8 cellular contexts compared by ENCODE assay signal in genomic region chr16:21501869-21502667, GRCh38.
DNase-seq lines count a peak whose midpoint lies in the region; ATAC-seq and TF ChIP-seq lines count a peak whose summit lies in the region.

No MANE protein-coding gene starts in this region.

- H3K36me3 ChIP-seq in DOHH2 (ENCODE audit: control insufficient read depth, low read length) (peaks cover 9% of the 10 kb centered on the region; the same call in 1 of the 2 replicates), neural cell (ENCODE audit: insufficient read depth, low read length) (no peaks in the 10 kb centered on the region)

- TF ChIP-seq CTCF in DOHH2 (IDR thresholded peaks at IDR 0.05; ENCODE audit: low read depth, low read length, poor library complexity, severe bottlenecking), result no peak
- no peak for TF ChIP-seq CTCF in RWPE1 (conservative IDR thresholded peaks at IDR 0.05; ENCODE audit: low read depth)
- no peak for TF ChIP-seq CTCF in foreskin fibroblast (IDR thresholded peaks at IDR 0.05; ENCODE audit: low read depth, low read length)
- no peak for TF ChIP-seq CTCF in neural cell (IDR thresholded peaks at IDR 0.05; ENCODE audit: poor library complexity, severe bottlenecking)

- peak overlapping the region; percentile 83 for H3K4me3 Mint-ChIP-seq in stimulated activated naive CD8-positive, alpha-beta T cell treated with anti-CD3 and anti-CD28 coated beads, Interleukin-15, Interleukin-2, amounts not matched to agents 100 ng/mL and 50 ng/mL, for 24 hours

- H3K9me3 ChIP-seq in DOHH2 (ENCODE audit: control insufficient read depth, insufficient read depth, low read length) (no peaks in the 10 kb centered on the region), neural cell (ENCODE audit: low read length) (no peaks in the 10 kb centered on the region)

- H3F3A ChIP-seq in DOHH2 (ENCODE audit: control insufficient read depth, insufficient read depth) (peaks cover 16% of the 10 kb centered on the region), neural cell (ENCODE audit: insufficient read depth, low read length, poor library complexity, severe bottlenecking) (no peaks in the 10 kb centered on the region)

- peaks cover 65% of the 10 kb centered on the region for H3K79me2 ChIP-seq in DOHH2 (ENCODE audit: control insufficient read depth, low read length)
- no peaks in the 10 kb centered on the region for H3K79me2 ChIP-seq in neural cell (replicated peaks; ENCODE audit: insufficient read depth, low read length)

- TF ChIP-seq EP300 in neural cell (conservative IDR thresholded peaks at IDR 0.05; ENCODE audit: poor library complexity, severe bottlenecking), result no peak

- peak overlapping the region; percentile 76 for H2AFZ ChIP-seq in neural cell (ENCODE audit: low read depth, low read length)

- peak overlapping the region; percentile 85 for H3K27ac Mint-ChIP-seq in stimulated activated naive CD8-positive, alpha-beta T cell treated with anti-CD3 and anti-CD28 coated beads, Interleukin-15, Interleukin-2, amounts not matched to agents 100 ng/mL and 50 ng/mL, for 24 hours

- peaks cover 33% of the 10 kb centered on the region for H3K4me1 ChIP-seq in DOHH2 (ENCODE audit: control insufficient read depth, low read length)

- H3K4me3 ChIP-seq in DOHH2 (ENCODE audit: low read length), result peak overlapping the region; percentile 74
- peak overlapping the region; percentile 62 for H3K4me3 ChIP-seq in Jurkat, Clone E6-1 (ENCODE audit: low read length)
- peak overlapping the region; percentile 66 to 69 for H3K4me3 ChIP-seq in foreskin fibroblast (ENCODE audit: low read depth in 1 of 2, low read length in 2 of 2)
- H3K4me3 ChIP-seq in neural cell (ENCODE audit: low read length), result peak overlapping the region; percentile 74

- H3K9me3 Mint-ChIP-seq in stimulated activated naive CD8-positive, alpha-beta T cell treated with anti-CD3 and anti-CD28 coated beads, Interleukin-15, Interleukin-2, amounts not matched to agents 100 ng/mL and 50 ng/mL, for 24 hours, result no peaks in the 10 kb centered on the region

- POLR2A ChIA-PET in RWPE1 (lab: Yijun Ruan, JAX; ENCODE audit: low non-redundant PET), result no interaction called here

- DNase-seq in Jurkat, Clone E6-1 (ENCODE audit: low read depth, low spot score), result peak; percentile 80
- DNase-seq in RWPE1 (ENCODE audit: low spot score), result peak; percentile 99
- peak; percentile 89 for DNase-seq in activated gamma-delta T cell treated with Interleukin-2 at 50 U/mL for 16 hours
- peak; percentile 88 to 96 for DNase-seq in foreskin fibroblast

- no peak for TF ChIP-seq RAD21 in neural cell (conservative IDR thresholded peaks at IDR 0.05)

- H3K4me2 ChIP-seq in DOHH2 (ENCODE audit: low read length) (peak overlapping the region; percentile 76), neural cell (ENCODE audit: low read length) (no peak overlapping the region)

- H3K27me3 ChIP-seq in DOHH2 (ENCODE audit: control insufficient read depth, low read length), result no peaks in the 10 kb centered on the region
- H3K27me3 ChIP-seq in neural cell (ENCODE audit: insufficient read depth, low read depth, low read length), result no peaks in the 10 kb centered on the region

- H3K36me3 Mint-ChIP-seq in stimulated activated naive CD8-positive, alpha-beta T cell treated with anti-CD3 and anti-CD28 coated beads, Interleukin-15, Interleukin-2, amounts not matched to agents 100 ng/mL and 50 ng/mL, for 24 hours (ENCODE audit: low read depth), result peaks cover 8% of the 10 kb centered on the region

- H3K9me2 ChIP-seq in DOHH2 (replicated peaks; ENCODE audit: control insufficient read depth, low read length) (no peaks in the 10 kb centered on the region), neural cell (ENCODE audit: insufficient read depth, low read length) (no peaks in the 10 kb centered on the region)

- H3K27ac ChIP-seq in DOHH2 (ENCODE audit: low read depth, low read length) (peak overlapping the region; percentile 79), RWPE1 (peak overlapping the region; percentile 98), neural cell (ENCODE audit: low read length) (peak overlapping the region; percentile 77)

- peaks cover 31% of the 10 kb centered on the region for H3K4me1 Mint-ChIP-seq in stimulated activated naive CD8-positive, alpha-beta T cell treated with anti-CD3 and anti-CD28 coated beads, Interleukin-15, Interleukin-2, amounts not matched to agents 100 ng/mL and 50 ng/mL, for 24 hours (ENCODE audit: low read depth)

- CTCF ChIA-PET in RWPE1 (lab: Yijun Ruan, JAX), result no interaction called here

- peak overlapping the region; percentile 78 for H3K9ac ChIP-seq in neural cell (ENCODE audit: low read length)

- H3K27me3 Mint-ChIP-seq in stimulated activated naive CD8-positive, alpha-beta T cell treated with anti-CD3 and anti-CD28 coated beads, Interleukin-15, Interleukin-2, amounts not matched to agents 100 ng/mL and 50 ng/mL, for 24 hours, result no peaks in the 10 kb centered on the region

- peak; percentile 58 for ATAC-seq in GM21717 (IDR thresholded peaks at IDR 0.05; ENCODE audit: unreplicated experiment)

- H4K20me1 ChIP-seq in DOHH2 (ENCODE audit: control insufficient read depth, insufficient read depth, low read depth, low read length) (no peaks in the 10 kb centered on the region), neural cell (ENCODE audit: insufficient read depth) (no peaks in the 10 kb centered on the region)

TF ChIP-seq in neural cell, 6 proteins besides CTCF, POLR2A, EP300 and RAD21:
- TF ChIP-seq MXI1 (conservative IDR thresholded peaks at IDR 0.05; ENCODE audit: poor library complexity, severe bottlenecking) (peak; percentile 74), REST (IDR thresholded peaks at IDR 0.05; ENCODE audit: borderline replicate concordance) (peak; percentile 68), SMC3 (conservative IDR thresholded peaks at IDR 0.05; ENCODE audit: poor library complexity) (peak; percentile 19), EZH2 (IDR thresholded peaks at IDR 0.05; ENCODE audit: borderline replicate concordance, insufficient read depth, low read length, poor library complexity, severe bottlenecking) (no peak), TAF1 (IDR thresholded peaks at IDR 0.05; ENCODE audit: low read depth) (peak; percentile 66), POLR2AphosphoS5 (IDR thresholded peaks at IDR 0.05) (peak; percentile 89)
TF ChIP-seq in neural cell: peak in this region for 5.

Comparison
In these comparisons a context has a peak if more than half of its experiments do, and no peak if none do; other contexts are left out.
1. Peak in every context shown above with its lines: DNase-seq, ATAC-seq, H3K4me3 ChIP-seq and H3K27ac ChIP-seq.